In genomic region chr5:126003309-126003708, GRCh38 we compare ENCODE assay signal across 12 cellular contexts.
DNase-seq lines count a peak whose midpoint lies in the region; ATAC-seq and TF ChIP-seq lines count a peak whose summit lies in the region.
"Had no signal": no experiment of that assay in that cellular context is flagged by ENCODE, and none has a peak within 500 bp of the region (broad histone marks: within the 10 kb centered on the region; RNA-seq: fewer than 3 reads in every experiment).

No MANE protein-coding gene starts in this region.

- TF ChIP-seq CTCF in IMR-90 (conservative IDR thresholded peaks at IDR 0.05; ENCODE audit: low read depth, low read length) (no peak), neural cell (IDR thresholded peaks at IDR 0.05; ENCODE audit: poor library complexity, severe bottlenecking) (no peak)

- no peak overlapping the region for H3K4me3 ChIP-seq in IMR-90 (ENCODE audit: insufficient read depth, low read depth, low read length)
- no peak overlapping the region for H3K4me3 ChIP-seq in neural cell (ENCODE audit: low read length)
- H3K4me3 ChIP-seq: BLaER1, transverse colon had no signal

- no peak overlapping the region for H2BK120ac ChIP-seq in IMR-90 (ENCODE audit: low read depth, low read length)

- peak; percentile 54 for ATAC-seq in IMR-90 (ENCODE audit: low read depth)
- ATAC-seq in GM18502 (IDR thresholded peaks at IDR 0.05; ENCODE audit: poor library complexity, unreplicated experiment) = no peak
- no peak for ATAC-seq in HG03280 (IDR thresholded peaks at IDR 0.05; ENCODE audit: unreplicated experiment)

- peaks cover 8% of the 10 kb centered on the region for H3K4me1 ChIP-seq in IMR-90 (ENCODE audit: control insufficient read depth, insufficient read depth, low read length)
- H3K4me1 ChIP-seq: BLaER1 had no signal

- H4K5ac ChIP-seq in IMR-90 (ENCODE audit: low read depth, low read length) = no peak overlapping the region

- H3K27ac ChIP-seq in IMR-90 (ENCODE audit: insufficient read depth, low read length) (no peak overlapping the region), neural cell (ENCODE audit: low read length) (peak overlapping the region; percentile 65)
- H3K27ac ChIP-seq: BLaER1, HL-60 had no signal

- H3K9me1 ChIP-seq in IMR-90 (ENCODE audit: insufficient read depth, low read length) = no peaks in the 10 kb centered on the region

- H4K8ac ChIP-seq in IMR-90 (ENCODE audit: low read depth in 2 of 2, low read length in 2 of 2) = no peak overlapping the region

- in situ Hi-C loops in IMR-90 (cut with MboI; ENCODE audit: low sequenced_read_pairs) = no loop called here

- H3K9me3 ChIP-seq in IMR-90 (ENCODE audit: control insufficient read depth, insufficient read depth, low read length) (no peaks in the 10 kb centered on the region), neural cell (ENCODE audit: low read length) (no peaks in the 10 kb centered on the region)
- H3K9me3 ChIP-seq: BLaER1, transverse colon had no signal

- no peak overlapping the region for H2AK5ac ChIP-seq in IMR-90 (ENCODE audit: low read depth, low read length)

- H3F3A ChIP-seq in neural cell (ENCODE audit: insufficient read depth, low read length, poor library complexity, severe bottlenecking) = no peaks in the 10 kb centered on the region

- H3K36me3 ChIP-seq in IMR-90 (ENCODE audit: control insufficient read depth, insufficient read depth, low read length) = no peaks in the 10 kb centered on the region
- H3K36me3 ChIP-seq in neural cell (ENCODE audit: insufficient read depth, low read length) = no peaks in the 10 kb centered on the region
- H3K36me3 ChIP-seq: BLaER1, transverse colon had no signal

- H3K18ac ChIP-seq in IMR-90 (ENCODE audit: low read depth, low read length) = no peak overlapping the region

- DNase-seq in A172 (ENCODE audit: low spot score) = peak; percentile 36
- DNase-seq in IMR-90 = peak; percentile 83
- DNase-seq in epidermal melanocyte (ENCODE audit: insufficient read length, low spot score) = peak; percentile 41
- no peak for DNase-seq in activated naive CD4-positive, alpha-beta T cell treated with anti-CD3 and anti-CD28 coated beads, Interleukin-2, amount 50 U/mL, for 16 hours
- no peak for DNase-seq in NCI-H1436 (lab: John Stamatoyannopoulos, UW)
- DNase-seq: NCI-H2081, transverse colon had no signal

- H3K27me3 ChIP-seq in IMR-90 (ENCODE audit: control insufficient read depth, insufficient read depth, low read length) (no peaks in the 10 kb centered on the region), neural cell (ENCODE audit: insufficient read depth, low read depth, low read length) (no peaks in the 10 kb centered on the region)
- H3K27me3 ChIP-seq: BLaER1, transverse colon had no signal

- H2BK5ac ChIP-seq in IMR-90 (ENCODE audit: low read depth, low read length, poor library complexity, severe bottlenecking) = no peak overlapping the region

- no peak overlapping the region for H2AK9ac ChIP-seq in IMR-90 (replicated peaks; ENCODE audit: low read depth, low read length, poor library complexity)

- H2BK20ac ChIP-seq in IMR-90 (ENCODE audit: low read depth, low read length) = no peak overlapping the region

- H3K14ac ChIP-seq in IMR-90 (replicated peaks; ENCODE audit: low read depth, low read length) = no peak overlapping the region

- TF ChIP-seq RAD21 in IMR-90 (IDR thresholded peaks at IDR 0.05; ENCODE audit: low read length) (no peak), neural cell (conservative IDR thresholded peaks at IDR 0.05) (no peak)

- no peak overlapping the region for H3K9ac ChIP-seq in IMR-90 (ENCODE audit: low read depth, low read length)
- H3K9ac ChIP-seq in neural cell (ENCODE audit: low read length) = no peak overlapping the region
- H3K9ac ChIP-seq: BLaER1 had no signal

- WGBS in IMR-90 (ENCODE audit: extremely low coverage in 2 of 2, insufficient read length in 1 of 2), 2 experiments = 30% methylated on average over 2 of the region's 3 CpGs; no CpG with 5 or more reads in 1 of the 2 experiments

- intact Hi-C loops in IMR-90 (cut with micrococcal nuclease) = no loop called here

- no peak overlapping the region for H3K56ac ChIP-seq in IMR-90 (ENCODE audit: extremely low read depth, insufficient read depth, low read length)

- no peak overlapping the region for H4K91ac ChIP-seq in IMR-90 (ENCODE audit: insufficient read depth, low read depth, low read length)

- no peak overlapping the region for H3K23ac ChIP-seq in IMR-90 (ENCODE audit: low read depth, low read length)

- H3K4me2 ChIP-seq in IMR-90 (ENCODE audit: low read depth, low read length) (peak overlapping the region; percentile 15; the same call in 1 of the 2 replicates), neural cell (ENCODE audit: low read length) (no peak overlapping the region)
- H3K4me2 ChIP-seq: BLaER1 had no signal

- H2AFZ ChIP-seq in IMR-90 (replicated peaks; ENCODE audit: low read length, poor library complexity) = no peak overlapping the region
- H2AFZ ChIP-seq in neural cell (ENCODE audit: low read depth, low read length) = no peak overlapping the region

- H4K20me1 ChIP-seq in IMR-90 (ENCODE audit: insufficient read depth, low read length) = no peaks in the 10 kb centered on the region
- no peaks in the 10 kb centered on the region for H4K20me1 ChIP-seq in neural cell (ENCODE audit: insufficient read depth)
- H4K20me1 ChIP-seq: BLaER1 had no signal

- no peaks in the 10 kb centered on the region for H3K79me1 ChIP-seq in IMR-90 (ENCODE audit: low read depth in 1 of 2, low read length in 2 of 2)

- CTCF ChIA-PET in IMR-90 (lab: Yijun Ruan, JAX) = no interaction called here

- BruUV-seq in IMR-90 (replicated peaks; lab: Mats Ljungman, UMichigan) = no TSS peak

- POLR2A ChIA-PET in IMR-90 (lab: Charles Lee; ENCODE audit: unreplicated experiment) = no interaction called here

- dilution Hi-C loops in IMR-90 (cut with HindIII; ENCODE audit: low sequenced_read_pairs, unreplicated experiment) = no loop called here

- TF ChIP-seq POLR2A in IMR-90 (IDR thresholded peaks at IDR 0.05; ENCODE audit: low read depth, low read length) = no peak

- no peaks in the 10 kb centered on the region for H3K79me2 ChIP-seq in neural cell (replicated peaks; ENCODE audit: insufficient read depth, low read length)

- no peak overlapping the region for H2BK15ac ChIP-seq in IMR-90 (ENCODE audit: low read depth, low read length)

- H3K9me2 ChIP-seq in neural cell (ENCODE audit: insufficient read depth, low read length) = no peaks in the 10 kb centered on the region

- no peak for TF ChIP-seq EP300 in neural cell (conservative IDR thresholded peaks at IDR 0.05; ENCODE audit: poor library complexity, severe bottlenecking)

- H3K4ac ChIP-seq in IMR-90 (ENCODE audit: low read depth, low read length) = no peak overlapping the region

TF ChIP-seq in IMR-90, 13 proteins besides CTCF, POLR2A, EP300 and RAD21:
- TF ChIP-seq BHLHE40 (IDR thresholded peaks at IDR 0.05; ENCODE audit: low read depth, low read length) = no peak
- no peak for TF ChIP-seq CEBPB (IDR thresholded peaks at IDR 0.05; ENCODE audit: low read depth, low read length)
- no peak for TF ChIP-seq USF2 (IDR thresholded peaks at IDR 0.05; ENCODE audit: low read depth, low read length)
- no peak for TF ChIP-seq MAZ (IDR thresholded peaks at IDR 0.05; ENCODE audit: borderline replicate concordance, low read depth, low read length)
- no peak for TF ChIP-seq ELK1 (IDR thresholded peaks at IDR 0.05; ENCODE audit: borderline replicate concordance, low read depth, low read length)
- no peak for TF ChIP-seq CHD1 (IDR thresholded peaks at IDR 0.05; ENCODE audit: low read depth, low read length)
- TF ChIP-seq RFX5 (IDR thresholded peaks at IDR 0.05; ENCODE audit: low read depth, low read length) = no peak
TF ChIP-seq in IMR-90: peak in this region for 0.

TF ChIP-seq in neural cell, 6 proteins besides CTCF, POLR2A, EP300 and RAD21:
- TF ChIP-seq MXI1 (conservative IDR thresholded peaks at IDR 0.05; ENCODE audit: poor library complexity, severe bottlenecking) = no peak
- TF ChIP-seq TAF1 (IDR thresholded peaks at IDR 0.05; ENCODE audit: low read depth) = no peak

Comparison
In these comparisons a context has a peak if more than half of its experiments do, and no peak if none do; other contexts are left out.
1. DNase-seq: peak in A172 (single experiment), IMR-90 (single experiment) and epidermal melanocyte (single experiment); none in activated naive CD4-positive, alpha-beta T cell treated with anti-CD3 and anti-CD28 coated beads, Interleukin-2, amount 50 U/mL, for 16 hours (single experiment) and NCI-H1436 (single experiment).